ENCODE assay signal across 26 cellular contexts in the genomic region with DNA sequence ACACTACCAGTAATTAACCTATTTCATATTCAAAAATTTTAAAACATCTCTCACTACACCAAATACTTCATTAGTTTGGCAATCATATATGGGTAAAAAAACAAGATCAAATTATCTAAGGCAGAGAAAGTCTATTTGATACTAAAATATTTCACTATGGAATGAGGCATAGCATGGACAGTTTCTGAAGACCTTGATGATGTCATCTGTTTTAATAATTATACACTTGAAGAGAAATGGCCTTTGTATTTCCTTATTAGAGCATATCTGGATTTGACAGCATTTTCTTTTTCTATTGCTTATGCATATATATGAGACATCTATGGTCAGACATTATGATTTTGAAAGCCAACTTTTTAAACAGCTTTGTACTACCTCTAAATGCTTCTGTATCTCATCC.
"Had no signal": no experiment of that assay in that cellular context is flagged by ENCODE, and none has a peak within 500 bp of the region (broad histone marks: within the 10 kb centered on the region; RNA-seq: fewer than 3 reads in every experiment).

No MANE protein-coding gene starts in this region.

- H3K27me3 Mint-ChIP-seq: naive B cell had no signal

- H3K27ac ChIP-seq: epithelial cell of prostate, esophagus muscularis mucosa, gastroesophageal sphincter, parathyroid adenoma, prostate gland, sigmoid colon, skin epidermis, stomach, thoracic aorta, transverse colon had no signal

- H3K4me1 Mint-ChIP-seq: naive B cell had no signal

- H3K4me1 ChIP-seq: esophagus muscularis mucosa, gastroesophageal sphincter, parathyroid adenoma, prostate gland, sigmoid colon, stomach, transverse colon had no signal

- H3K4me3 Mint-ChIP-seq: naive B cell, nephron had no signal

- H3K79me2 ChIP-seq: parathyroid adenoma had no signal

- H3K36me3 ChIP-seq: gastroesophageal sphincter, prostate gland, transverse colon had no signal

- DNase-seq: cortex of kidney; dorsolateral prefrontal cortex; effector CD8-positive, alpha-beta T cell; glutamatergic neuron; left colon; left ventricle myocardium superior; mesendoderm; naive B cell; occipital lobe; sigmoid colon; stimulated activated CD4-positive, alpha-beta T cell treated with anti-CD3 and anti-CD28 coated beads, Interleukin-2, amount 100 ng/mL, for 24 hours; stimulated activated naive CD4-positive, alpha-beta T cell; stomach; substantia nigra; transverse colon had no signal

- H2AFZ ChIP-seq: parathyroid adenoma had no signal

- H3K27me3 ChIP-seq: dorsolateral prefrontal cortex, esophagus muscularis mucosa, gastroesophageal sphincter, sigmoid colon, stomach, transverse colon had no signal

- H3K9ac ChIP-seq: parathyroid adenoma had no signal

- H3K4me3 ChIP-seq: dorsolateral prefrontal cortex, esophagus muscularis mucosa, gastroesophageal sphincter, lung, prostate gland, sigmoid colon, skin epidermis, stomach, thoracic aorta, transverse colon had no signal

- ATAC-seq: gastroesophageal sphincter, left colon, left ventricle myocardium superior had no signal

- H3K9me3 ChIP-seq: esophagus muscularis mucosa, gastroesophageal sphincter, prostate gland, sigmoid colon, stomach, thoracic aorta, transverse colon had no signal

- FAIRE-seq: endometrium, keratinocyte had no signal

- H3K9me3 Mint-ChIP-seq: naive B cell, nephron had no signal
